Comparison of ENCODE assay signal across 21 cellular contexts in the genomic region with DNA sequence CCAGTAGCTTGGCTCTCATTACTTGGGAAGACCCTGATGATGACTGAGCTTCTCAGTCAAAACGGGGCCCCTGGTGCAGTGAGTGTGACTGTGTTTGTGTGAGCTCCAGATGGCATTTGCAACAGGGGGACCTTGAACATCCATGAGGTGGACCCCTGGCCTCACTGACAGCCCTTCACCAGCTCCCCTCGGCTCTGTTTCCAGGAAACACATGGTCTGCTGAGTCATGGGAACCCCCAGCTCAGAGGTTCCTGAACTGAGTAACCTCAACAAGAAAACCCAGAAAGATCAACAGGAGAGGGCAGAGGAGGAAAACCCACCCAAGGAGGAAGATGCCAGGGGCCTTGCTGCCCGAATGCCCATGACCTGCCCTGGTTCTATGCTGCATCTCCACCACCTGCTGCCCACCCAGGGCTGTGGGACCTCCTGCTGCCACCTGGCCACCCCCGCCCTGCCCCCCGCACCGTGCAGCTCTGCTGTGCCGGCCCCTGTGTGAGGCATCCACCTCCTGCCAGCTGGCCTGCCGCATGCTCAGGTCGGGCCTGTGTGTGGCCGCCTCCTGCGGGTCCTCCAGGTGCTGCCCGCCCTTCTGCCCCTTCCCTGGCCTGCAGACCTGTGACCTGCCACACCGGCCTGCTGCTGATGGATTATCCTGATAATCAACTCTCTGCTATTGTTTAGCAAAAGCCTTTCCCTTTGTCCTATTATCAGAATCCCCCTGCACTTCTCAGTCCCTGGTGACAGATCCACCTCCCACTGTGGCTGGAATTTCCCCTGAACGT. TPM values are rescaled to one million over a fixed set of nuclear protein-coding genes. Genes with fewer than 3 reads are reported as not detected.
DNase-seq lines count a peak whose midpoint lies in the region; ATAC-seq, FAIRE-seq and TF ChIP-seq lines count a peak whose summit lies in the region.
"Had no signal": no experiment of that assay in that cellular context is flagged by ENCODE, and none has a peak within 500 bp of the region (broad histone marks: within the 10 kb centered on the region; RNA-seq: fewer than 3 reads in every experiment).

No MANE protein-coding gene starts in this region.

- peak; percentile 21 to 46 for ATAC-seq in activated T-cell treated with anti-CD3 and anti-CD28 coated beads, Interleukin-2, amount 50 U/mL, for 4 hours
- ATAC-seq in sciatic nerve (no peak), GM18498 (IDR thresholded peaks at IDR 0.05; ENCODE audit: unreplicated experiment) (no peak), HG03469 (IDR thresholded peaks at IDR 0.05; ENCODE audit: unreplicated experiment) (no peak)
- ATAC-seq: CD8-positive, alpha-beta T cell had no signal

- no peak overlapping the region for H4K91ac ChIP-seq in H1 (replicated peaks; ENCODE audit: insufficient read length, low read length)

- no peak overlapping the region for H2AFZ ChIP-seq in H1 (ENCODE audit: low read length)

- H3K36me3 ChIP-seq in HUES48 (ENCODE audit: control insufficient read depth, insufficient read depth, low read length), result no peaks in the 10 kb centered on the region
- H3K36me3 ChIP-seq in H1 (ENCODE audit: control insufficient read depth in 2 of 4, insufficient read depth in 4 of 4, low read length in 3 of 4), result no peaks in the 10 kb centered on the region
- H3K36me3 ChIP-seq: ovary, suprapubic skin had no signal

- H4K8ac ChIP-seq in H1 (ENCODE audit: extremely low read depth, insufficient read depth, low read length), result no peak overlapping the region

- no peak overlapping the region for H2BK15ac ChIP-seq in H1 (ENCODE audit: low read length)

- H2AK5ac ChIP-seq in H1 (ENCODE audit: low read depth, low read length), result peak overlapping the region; percentile 69

- no peak overlapping the region; the same call in 1 of the 2 replicates for H3K18ac ChIP-seq in H1 (ENCODE audit: extremely low read depth, low read length)

- peak overlapping the region; percentile 7 for H2BK120ac ChIP-seq in H1 (replicated peaks; ENCODE audit: low read depth, low read length)

- no peak for TF ChIP-seq POLR2A in H1 (IDR thresholded peaks at IDR 0.05; ENCODE audit: control extremely low read depth in 1 of 2, low read depth in 2 of 2, low read length in 2 of 2)

- H3K4me1 ChIP-seq in HUES48 (ENCODE audit: control insufficient read depth, insufficient read depth, low read length) (peaks cover 17% of the 10 kb centered on the region), H1 (replicated peaks in 1 of 4; ENCODE audit: control insufficient read depth in 3 of 4, insufficient read depth in 4 of 4, low read length in 3 of 4) (peaks cover 5 to 11% (median 9%) of the 10 kb centered on the region in 4 experiments)
- H3K4me1 ChIP-seq: suprapubic skin had no signal

- no peaks in the 10 kb centered on the region for H3K27me3 ChIP-seq in HUES48 (ENCODE audit: control insufficient read depth, insufficient read depth, low read length)
- H3K27me3 ChIP-seq in H1 (replicated peaks in 1 of 4; ENCODE audit: control insufficient read depth in 3 of 4, extremely low read depth in 1 of 4, insufficient read depth in 3 of 4, low read length in 3 of 4), result no peaks in the 10 kb centered on the region
- H3K27me3 ChIP-seq: ovary had no signal

- intact Hi-C loops in sciatic nerve (cut with DNase I), result no loop called here

- CTCF ChIA-PET in H1 (lab: Charles Lee; ENCODE audit: partially characterized antibody), result interaction anchor here (0.7 to 2.5 kb wide), 10 partner anchors 10 to 137 kb away, joined by 3 to 13 read pairs (median 3); partner anchors contain the start of genes KRTAP10-12 and KRTAP10-9

- peak overlapping the region; percentile 78; the same call in 1 of the 2 replicates for H2BK5ac ChIP-seq in H1 (ENCODE audit: low read depth, low read length)

- H3K4me3 Mint-ChIP-seq in activated T-cell treated with anti-CD3 and anti-CD28 coated beads, Interleukin-2, amount 50 U/mL, for 4 hours, result no peak overlapping the region
- H3K4me3 Mint-ChIP-seq: CD8-positive, alpha-beta T cell had no signal

- H2BK12ac ChIP-seq in H1 (ENCODE audit: low read depth, low read length), result 0 out of 2 replicates have a peak overlapping the region, but pooled peaks have one; percentile 68

- no peak overlapping the region for H3K14ac ChIP-seq in H1 (ENCODE audit: insufficient read length)

- no peaks in the 10 kb centered on the region for H3K9me3 ChIP-seq in HUES48 (ENCODE audit: control insufficient read depth, insufficient read depth, low read length)
- no peaks in the 10 kb centered on the region for H3K9me3 ChIP-seq in H1 (ENCODE audit: insufficient read depth in 2 of 2, low read depth in 1 of 2, low read length in 1 of 2)
- H3K9me3 ChIP-seq: ovary, suprapubic skin had no signal

- peak; percentile 12 to 36; a peak in 2 of 4 replicates for TF ChIP-seq RAD21 in H1 (IDR thresholded peaks at IDR 0.05 in 1 of 2, conservative IDR thresholded peaks at IDR 0.05 in 1 of 2; ENCODE audit: low read depth in 2 of 2, low read length in 2 of 2)

- TF ChIP-seq EP300 in H1 (IDR thresholded peaks at IDR 0.05; ENCODE audit: borderline replicate concordance in 1 of 2, low read depth in 2 of 2, low read length in 2 of 2), result no peak

- H2BK20ac ChIP-seq in H1 (ENCODE audit: low read length), result no peak overlapping the region

- no peak overlapping the region for H3K9ac ChIP-seq in HUES48 (ENCODE audit: low read depth, low read length)
- no peak overlapping the region for H3K9ac ChIP-seq in H1 (replicated peaks in 1 of 4; ENCODE audit: extremely low read depth in 1 of 4, low read depth in 3 of 4, low read length in 3 of 4)

- no peaks in the 10 kb centered on the region for H3K36me3 Mint-ChIP-seq in activated T-cell treated with anti-CD3 and anti-CD28 coated beads, Interleukin-2, amount 50 U/mL, for 4 hours (ENCODE audit: insufficient read depth)
- H3K36me3 Mint-ChIP-seq: CD8-positive, alpha-beta T cell had no signal

- FAIRE-seq in H1 (lab: Jason Lieb, UNC), result no peak
- FAIRE-seq: endothelial cell of umbilical vein had no signal

- H3K4me1 Mint-ChIP-seq in activated T-cell treated with anti-CD3 and anti-CD28 coated beads, Interleukin-2, amount 50 U/mL, for 4 hours (ENCODE audit: low read depth), result peaks cover 9% of the 10 kb centered on the region

- H3K79me2 ChIP-seq in H1 (ENCODE audit: control insufficient read depth in 1 of 2, insufficient read depth in 2 of 2, low read length in 2 of 2), result no peaks in the 10 kb centered on the region

- H4K20me1 ChIP-seq in H1 (replicated peaks in 1 of 2; ENCODE audit: control insufficient read depth in 1 of 2, insufficient read depth in 2 of 2, low read length in 2 of 2), result no peaks in the 10 kb centered on the region

- H3K27ac ChIP-seq in HUES48 (ENCODE audit: low read depth, low read length) (peak overlapping the region; percentile 64), H1 (ENCODE audit: low read depth, low read length) (no peak overlapping the region)
- H3K27ac ChIP-seq: ovary, suprapubic skin had no signal

- H3K79me1 ChIP-seq in H1 (ENCODE audit: low read depth, low read length), result no peaks in the 10 kb centered on the region

- H3K9me3 Mint-ChIP-seq in activated T-cell treated with anti-CD3 and anti-CD28 coated beads, Interleukin-2, amount 50 U/mL, for 4 hours, result no peaks in the 10 kb centered on the region
- H3K9me3 Mint-ChIP-seq: CD8-positive, alpha-beta T cell had no signal

- H3K4me3 ChIP-seq in HUES48 (ENCODE audit: low read depth, low read length), result no peak overlapping the region
- no peak overlapping the region for H3K4me3 ChIP-seq in H1 (ENCODE audit: extremely low read depth in 1 of 4, insufficient read depth in 2 of 4, low read depth in 3 of 4, low read length in 4 of 4)
- H3K4me3 ChIP-seq: ovary, suprapubic skin had no signal

- no peak overlapping the region for H3K56ac ChIP-seq in H1 (replicated peaks; ENCODE audit: insufficient read length, low read depth, low read length)

- TF ChIP-seq CTCF in H1 (IDR thresholded peaks at IDR 0.05; ENCODE audit: control extremely low read depth in 1 of 3, insufficient read depth in 1 of 3, low read depth in 1 of 3, low read length in 3 of 3), result peak; percentile 9 to 31 (median 17); a peak in 3 of 4 replicates

- no peak overlapping the region for H4K5ac ChIP-seq in H1 (ENCODE audit: insufficient read length, low read depth, low read length)

- no peaks in the 10 kb centered on the region for H3K23me2 ChIP-seq in H1 (ENCODE audit: low read depth, low read length)

- H3K4ac ChIP-seq in H1 (replicated peaks; ENCODE audit: insufficient read length, low read depth, low read length), result no peak overlapping the region

- H3K4me2 ChIP-seq in H1 (ENCODE audit: insufficient read depth in 1 of 2, low read depth in 2 of 2, low read length in 2 of 2), result peak overlapping the region; percentile 16 to 37; a peak in 2 of 4 replicates

- H3K23ac ChIP-seq in H1 (ENCODE audit: insufficient read length), result no peak overlapping the region

- 35% methylated on average over 11 of the region's 14 CpGs; no CpG with 5 or more reads in 1 of the 2 experiments for WGBS in H1 (ENCODE audit: extremely low coverage in 1 of 2, insufficient coverage in 1 of 2, insufficient read length in 1 of 2, insufficient replicate concordance in 2 of 2, low coverage in 1 of 2, low lambda C conversion rate in 2 of 2, missing lambda C conversion rate in 1 of 2), 2 experiments

- POLR2A ChIA-PET in H1 (lab: Charles Lee; ENCODE audit: partially characterized antibody), result interaction anchor here (0.8 to 1.0 kb wide), 2 partner anchors 12 to 39 kb away, joined by 3 to 4 read pairs; no protein-coding TSS in a partner anchor

- peaks cover 14% of the 10 kb centered on the region for H3K27me3 Mint-ChIP-seq in activated T-cell treated with anti-CD3 and anti-CD28 coated beads, Interleukin-2, amount 50 U/mL, for 4 hours (ENCODE audit: low read depth)

- no peak for DNase-seq in activated T-cell treated with anti-CD3 and anti-CD28 coated beads, Interleukin-2, amount 50 U/mL, for 4 hours
- no peak for DNase-seq in activated T-cell treated with anti-CD3 and anti-CD28 coated beads, Interleukin-2, amount 50 U/mL, for 48 hours
- DNase-seq in H1 (ENCODE audit: low read depth in 1 of 2, low spot score in 2 of 2) (no peak), sciatic nerve (ENCODE audit: low spot score) (peak; percentile 31), COLO668 (lab: John Stamatoyannopoulos, UW; ENCODE audit: unreplicated experiment) (no peak)
- DNase-seq: activated CD4-positive, alpha-beta T cell treated with anti-CD3 and anti-CD28 coated beads for 48 hours; anterior cingulate cortex; foreskin fibroblast; NCI-H2029; NCI-H510A; ovary; stimulated activated CD4-positive, alpha-beta T cell treated with anti-CD3 and anti-CD28 coated beads, Interleukin-2, amount 100 ng/mL, for 48 hours had no signal

RNA-seq across cellular contexts. Expression of gene KRTAP12-1, which starts 4.2 kb away (rescaled TPM):
- total RNA-seq in activated T-cell treated with anti-CD3 and anti-CD28 coated beads, Interleukin-2, amount 50 U/mL, for 4 hours, result not detected
- 0.73 TPM in 1 of 2 replicates, not detected in the other for total RNA-seq in H1 (2021; fragmentation: NEBNext Ultra II Directional; extraction: Animal tissue kit (Norgen Biotek cat#: 25700))
- 0.17 and 0.50 TPM in 2 replicates for polyA plus RNA-seq in H1 (2011; rRNA removed)
- not detected for polyA plus RNA-seq in H1 (2011; cell fraction: cytosol; rRNA removed)
- 0.76 TPM for polyA plus RNA-seq in H1 (2011; cell fraction: nucleus; rRNA removed)
- 0.49 TPM in 1 of 4 replicates, not detected in the others for polyA plus RNA-seq in H1 (2012, experiment 1 of 2)
- not detected for polyA plus RNA-seq in H1 (2012, experiment 2 of 2)
- 0.14 TPM for polyA plus RNA-seq in H1 (2013, experiment 1 of 2)
- polyA plus RNA-seq in H1 (2013, experiment 2 of 2), result not detected
- 2.6 and 2.8 TPM in 2 replicates for polyA minus RNA-seq in H1 (2011; rRNA and poly(A)+ RNA removed)
- polyA minus RNA-seq in H1 (2011; cell fraction: cytosol; rRNA and poly(A)+ RNA removed), result not detected
- 5.4 TPM for polyA minus RNA-seq in H1 (2011; cell fraction: nucleus; rRNA and poly(A)+ RNA removed)
- total RNA-seq in sciatic nerve, result not detected
- total RNA-seq: CD8-positive, alpha-beta T cell; Daoy; endothelial cell of umbilical vein; M059J; ovary; skeletal muscle tissue had no signal
- polyA plus RNA-seq: endothelial cell of umbilical vein, ovary had no signal

RNA-seq across cellular contexts. Expression of gene KRTAP10-12, which starts 10.8 kb away (rescaled TPM):
- total RNA-seq in activated T-cell treated with anti-CD3 and anti-CD28 coated beads, Interleukin-2, amount 50 U/mL, for 4 hours, result not detected
- not detected in 2 replicates for total RNA-seq in H1 (2021; fragmentation: NEBNext Ultra II Directional; extraction: Animal tissue kit (Norgen Biotek cat#: 25700))
- not detected in 2 replicates for polyA plus RNA-seq in H1 (2011; rRNA removed)
- polyA plus RNA-seq in H1 (2011; cell fraction: cytosol; rRNA removed), result not detected
- polyA plus RNA-seq in H1 (2011; cell fraction: nucleus; rRNA removed), result not detected
- 0.20 to 0.44 TPM in 2 of 4 replicates, not detected in the others for polyA plus RNA-seq in H1 (2012, experiment 1 of 2)
- polyA plus RNA-seq in H1 (2012, experiment 2 of 2), result not detected
- polyA plus RNA-seq in H1 (2013, experiment 1 of 2), result not detected
- polyA plus RNA-seq in H1 (2013, experiment 2 of 2), result not detected
- not detected in 2 replicates for polyA minus RNA-seq in H1 (2011; rRNA and poly(A)+ RNA removed)
- polyA minus RNA-seq in H1 (2011; cell fraction: cytosol; rRNA and poly(A)+ RNA removed), result not detected
- not detected for polyA minus RNA-seq in H1 (2011; cell fraction: nucleus; rRNA and poly(A)+ RNA removed)
- not detected for total RNA-seq in sciatic nerve
- total RNA-seq: CD8-positive, alpha-beta T cell; Daoy; endothelial cell of umbilical vein; M059J; ovary; skeletal muscle tissue had no signal
- polyA plus RNA-seq: endothelial cell of umbilical vein, ovary had no signal

RNA-seq across cellular contexts. Expression of gene KRTAP12-2, which starts 19.5 kb away (rescaled TPM):
- total RNA-seq in activated T-cell treated with anti-CD3 and anti-CD28 coated beads, Interleukin-2, amount 50 U/mL, for 4 hours, result not detected
- not detected in 2 replicates for total RNA-seq in H1 (2021; fragmentation: NEBNext Ultra II Directional; extraction: Animal tissue kit (Norgen Biotek cat#: 25700))
- polyA plus RNA-seq in H1 (2011; rRNA removed), result 0.46 and 0.50 TPM in 2 replicates
- 0.13 TPM for polyA plus RNA-seq in H1 (2011; cell fraction: cytosol; rRNA removed)
- 1.3 TPM for polyA plus RNA-seq in H1 (2011; cell fraction: nucleus; rRNA removed)
- not detected in 4 replicates for polyA plus RNA-seq in H1 (2012, experiment 1 of 2)
- polyA plus RNA-seq in H1 (2012, experiment 2 of 2), result not detected
- polyA plus RNA-seq in H1 (2013, experiment 1 of 2), result not detected
- polyA plus RNA-seq in H1 (2013, experiment 2 of 2), result not detected
- 2.9 and 4.0 TPM in 2 replicates for polyA minus RNA-seq in H1 (2011; rRNA and poly(A)+ RNA removed)
- 1.7 TPM for polyA minus RNA-seq in H1 (2011; cell fraction: cytosol; rRNA and poly(A)+ RNA removed)
- 14.5 TPM for polyA minus RNA-seq in H1 (2011; cell fraction: nucleus; rRNA and poly(A)+ RNA removed)
- total RNA-seq in sciatic nerve, result not detected
- total RNA-seq: CD8-positive, alpha-beta T cell; Daoy; endothelial cell of umbilical vein; M059J; ovary; skeletal muscle tissue had no signal
- polyA plus RNA-seq: endothelial cell of umbilical vein, ovary had no signal

RNA-seq across cellular contexts. Expression of gene TSPEAR, which starts 25.2 kb away (rescaled TPM):
- total RNA-seq in activated T-cell treated with anti-CD3 and anti-CD28 coated beads, Interleukin-2, amount 50 U/mL, for 4 hours, result not detected
- 0.58 and 1.1 TPM in 2 replicates for total RNA-seq in H1 (2021; fragmentation: NEBNext Ultra II Directional; extraction: Animal tissue kit (Norgen Biotek cat#: 25700))
- polyA plus RNA-seq in H1 (2011; rRNA removed), result 0.89 and 1.5 TPM in 2 replicates
- polyA plus RNA-seq in H1 (2011; cell fraction: cytosol; rRNA removed), result 1.3 TPM
- 5.0 TPM for polyA plus RNA-seq in H1 (2011; cell fraction: nucleus; rRNA removed)
- polyA plus RNA-seq in H1 (2012, experiment 1 of 2), result 1.3 to 2.9 TPM (median 2.1 TPM) in 4 replicates
- 0.75 TPM for polyA plus RNA-seq in H1 (2012, experiment 2 of 2)
- 0.14 TPM for polyA plus RNA-seq in H1 (2013, experiment 1 of 2)
- 0.11 TPM for polyA plus RNA-seq in H1 (2013, experiment 2 of 2)
- polyA minus RNA-seq in H1 (2011; rRNA and poly(A)+ RNA removed), result 1.4 and 2.0 TPM in 2 replicates
- 1.2 TPM for polyA minus RNA-seq in H1 (2011; cell fraction: cytosol; rRNA and poly(A)+ RNA removed)
- polyA minus RNA-seq in H1 (2011; cell fraction: nucleus; rRNA and poly(A)+ RNA removed), result 3.9 TPM
- total RNA-seq in sciatic nerve, result not detected
- total RNA-seq: CD8-positive, alpha-beta T cell; Daoy; endothelial cell of umbilical vein; M059J; skeletal muscle tissue had no signal

RNA-seq across cellular contexts. Expression of gene KRTAP12-3, which starts 28.5 kb away (rescaled TPM):
- not detected for total RNA-seq in activated T-cell treated with anti-CD3 and anti-CD28 coated beads, Interleukin-2, amount 50 U/mL, for 4 hours
- total RNA-seq in H1 (2021; fragmentation: NEBNext Ultra II Directional; extraction: Animal tissue kit (Norgen Biotek cat#: 25700)), result not detected in 2 replicates
- not detected in 2 replicates for polyA plus RNA-seq in H1 (2011; rRNA removed)
- not detected for polyA plus RNA-seq in H1 (2011; cell fraction: cytosol; rRNA removed)
- not detected for polyA plus RNA-seq in H1 (2011; cell fraction: nucleus; rRNA removed)
- not detected in 4 replicates for polyA plus RNA-seq in H1 (2012, experiment 1 of 2)
- polyA plus RNA-seq in H1 (2012, experiment 2 of 2), result not detected
- polyA plus RNA-seq in H1 (2013, experiment 1 of 2), result not detected
- polyA plus RNA-seq in H1 (2013, experiment 2 of 2), result not detected
- polyA minus RNA-seq in H1 (2011; rRNA and poly(A)+ RNA removed), result not detected in 2 replicates
- not detected for polyA minus RNA-seq in H1 (2011; cell fraction: cytosol; rRNA and poly(A)+ RNA removed)
- polyA minus RNA-seq in H1 (2011; cell fraction: nucleus; rRNA and poly(A)+ RNA removed), result not detected
- not detected for total RNA-seq in sciatic nerve
- total RNA-seq: Daoy, endothelial cell of umbilical vein, M059J, ovary, skeletal muscle tissue had no signal
- polyA plus RNA-seq: endothelial cell of umbilical vein, ovary had no signal

Comparison
In these comparisons a context has a peak if more than half of its experiments do, and no peak if none do; other contexts are left out.
1. ATAC-seq: peak in activated T-cell treated with anti-CD3 and anti-CD28 coated beads, Interleukin-2, amount 50 U/mL, for 4 hours (2 of 2); none in sciatic nerve (single experiment), GM18498 (single experiment) and HG03469 (single experiment).